In the genomic region with DNA sequence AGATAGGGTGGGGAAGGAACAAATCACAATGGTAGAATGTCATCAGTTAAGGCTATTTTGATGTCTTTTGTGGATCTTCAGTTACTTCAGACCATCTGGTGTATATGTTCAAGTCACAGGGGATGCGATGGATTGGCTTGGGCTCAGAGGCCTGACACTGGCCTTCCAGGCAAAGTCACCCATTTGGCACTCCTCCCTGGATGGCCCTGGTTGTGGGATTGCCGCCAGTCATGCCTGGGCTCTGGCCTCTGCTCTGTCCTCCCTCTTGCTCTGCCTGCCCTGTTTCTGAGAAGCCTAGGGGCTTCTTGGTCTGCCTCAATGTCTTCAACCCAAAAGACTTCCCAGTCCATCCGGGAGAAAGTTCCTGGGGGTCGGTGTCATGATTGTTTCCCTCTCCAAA, we compare ENCODE assay signal across 13 cellular contexts. TPM values are rescaled to one million over a fixed set of nuclear protein-coding genes. Genes with fewer than 3 reads are reported as not detected.
DNase-seq lines count a peak whose midpoint lies in the region; ATAC-seq lines count a peak whose summit lies in the region.
"Had no signal": no experiment of that assay in that cellular context is flagged by ENCODE, and none has a peak within 500 bp of the region (broad histone marks: within the 10 kb centered on the region; RNA-seq: fewer than 3 reads in every experiment).

No MANE protein-coding gene starts in this region.

- no peaks in the 10 kb centered on the region for H3K36me3 ChIP-seq in neuronal stem cell (replicated peaks in 1 of 2; ENCODE audit: control insufficient read depth in 2 of 2, insufficient read depth in 2 of 2, low read length in 2 of 2)

- H2BK5ac ChIP-seq in neuronal stem cell (ENCODE audit: low read length) = no peak overlapping the region

- H3K4me3 Mint-ChIP-seq in activated naive CD4-positive, alpha-beta T cell treated with anti-CD3 and anti-CD28 coated beads, Interleukin-2, amount 10 ng/mL, durations not matched to agents 7 days and 5 days = no peak overlapping the region
- H3K4me3 Mint-ChIP-seq: B cell; CD8-positive, alpha-beta T cell; H9 had no signal

- DNase-seq in Right ventricle myocardium superior (no peak), cardiac septum (ENCODE audit: low spot score) (no peak), cerebellar cortex (ENCODE audit: low spot score) (peak; percentile 43), neuronal stem cell (ENCODE audit: low spot score) (no peak)
- DNase-seq in activated naive CD4-positive, alpha-beta T cell treated with anti-CD3 and anti-CD28 coated beads, Interleukin-2, amount 10 ng/mL, durations not matched to agents 7 days and 5 days = no peak
- DNase-seq: Calu3; CD8-positive, alpha-beta T cell; DMS79 treated with DMSO at 0.1 percent for 48 hours; H9 had no signal

- H2BK120ac ChIP-seq in neuronal stem cell (ENCODE audit: low read depth, low read length) = no peak overlapping the region

- no peak overlapping the region for H2AK5ac ChIP-seq in neuronal stem cell (ENCODE audit: low read depth, low read length)

- CTCF ChIA-PET in activated naive CD4-positive, alpha-beta T cell treated with anti-CD3 and anti-CD28 coated beads, Interleukin-2, amount 10 ng/mL, durations not matched to agents 7 days and 5 days (lab: Charles Lee) = no interaction called here

- H3K4me1 Mint-ChIP-seq in activated naive CD4-positive, alpha-beta T cell treated with anti-CD3 and anti-CD28 coated beads, Interleukin-2, amount 10 ng/mL, durations not matched to agents 7 days and 5 days = no peaks in the 10 kb centered on the region
- H3K4me1 Mint-ChIP-seq: B cell had no signal

- H3K14ac ChIP-seq in neuronal stem cell (ENCODE audit: low read length) = peak overlapping the region; percentile 17

- peaks cover 42% of the 10 kb centered on the region for H3K9me3 Mint-ChIP-seq in activated naive CD4-positive, alpha-beta T cell treated with anti-CD3 and anti-CD28 coated beads, Interleukin-2, amount 10 ng/mL, durations not matched to agents 7 days and 5 days

- H3K4me2 ChIP-seq in neuronal stem cell (ENCODE audit: insufficient read depth, low read length, poor library complexity, severe bottlenecking) = no peak overlapping the region
- H3K4me2 ChIP-seq: BLaER1 treated with 17β-estradiol and CSF1 and Interleukin-3, amounts not matched to agents 10 nM and 100 nM had no signal

- H3K36me3 Mint-ChIP-seq in activated naive CD4-positive, alpha-beta T cell treated with anti-CD3 and anti-CD28 coated beads, Interleukin-2, amount 10 ng/mL, durations not matched to agents 7 days and 5 days = peaks cover 3% of the 10 kb centered on the region

- intact Hi-C loops in Right ventricle myocardium superior (cut with DNase I) (no loop called here), cardiac septum (cut with DNase I) (no loop called here)

- no peak overlapping the region for H2AFZ ChIP-seq in neuronal stem cell (ENCODE audit: low read length)

- H3K4me3 ChIP-seq in neuronal stem cell (ENCODE audit: low read length in 2 of 2) = no peak overlapping the region
- H3K4me3 ChIP-seq: BLaER1 treated with 17β-estradiol and CSF1 and Interleukin-3, amounts not matched to agents 10 nM and 100 nM; GM12878 had no signal

- H3K27me3 Mint-ChIP-seq in activated naive CD4-positive, alpha-beta T cell treated with anti-CD3 and anti-CD28 coated beads, Interleukin-2, amount 10 ng/mL, durations not matched to agents 7 days and 5 days = no peaks in the 10 kb centered on the region
- H3K27me3 Mint-ChIP-seq: B cell had no signal

- H3K27ac ChIP-seq in neuronal stem cell (replicated peaks; ENCODE audit: low read length) = no peak overlapping the region
- H3K27ac ChIP-seq: BLaER1 treated with 17β-estradiol and CSF1 and Interleukin-3, amounts not matched to agents 10 nM and 100 nM had no signal

- no peaks in the 10 kb centered on the region for H3K79me1 ChIP-seq in neuronal stem cell (ENCODE audit: low read depth, low read length)

- no peak overlapping the region for H3K4ac ChIP-seq in neuronal stem cell (ENCODE audit: low read length)

- no peak overlapping the region for H3K23ac ChIP-seq in neuronal stem cell (ENCODE audit: low read depth, low read length, poor library complexity)

- no peaks in the 10 kb centered on the region for H3K4me1 ChIP-seq in neuronal stem cell (ENCODE audit: control insufficient read depth in 2 of 2, insufficient read depth in 1 of 2, low read depth in 1 of 2, low read length in 2 of 2)
- H3K4me1 ChIP-seq: BLaER1 treated with 17β-estradiol and CSF1 and Interleukin-3, amounts not matched to agents 10 nM and 100 nM had no signal

- no peak overlapping the region for H3K9ac ChIP-seq in neuronal stem cell (ENCODE audit: low read depth, low read length, poor library complexity)
- H3K9ac ChIP-seq: BLaER1 treated with 17β-estradiol and CSF1 and Interleukin-3, amounts not matched to agents 10 nM and 100 nM had no signal

- H3K27me3 ChIP-seq in neuronal stem cell (ENCODE audit: control insufficient read depth in 3 of 3, insufficient read depth in 3 of 3, low read depth in 1 of 3, low read length in 3 of 3) = no peaks in the 10 kb centered on the region
- H3K27me3 ChIP-seq: BLaER1 treated with 17β-estradiol and CSF1 and Interleukin-3, amounts not matched to agents 10 nM and 100 nM had no signal

- WGBS in neuronal stem cell (ENCODE audit: extremely low coverage in 2 of 2, insufficient read length in 2 of 2, insufficient replicate concordance in 1 of 2), 2 donors = no CpG with 5 or more reads among the region's 4 CpGs

- no peak overlapping the region for H2BK12ac ChIP-seq in neuronal stem cell (ENCODE audit: low read length)

- H2BK15ac ChIP-seq in neuronal stem cell (ENCODE audit: low read length) = no peak overlapping the region

- H3K27ac Mint-ChIP-seq in activated naive CD4-positive, alpha-beta T cell treated with anti-CD3 and anti-CD28 coated beads, Interleukin-2, amount 10 ng/mL, durations not matched to agents 7 days and 5 days = no peak overlapping the region
- H3K27ac Mint-ChIP-seq: B cell; CD8-positive, alpha-beta T cell had no signal

- H3K9me3 ChIP-seq in neuronal stem cell (replicated peaks in 1 of 2; ENCODE audit: control insufficient read depth in 2 of 2, insufficient read depth in 1 of 2, low read depth in 1 of 2, low read length in 2 of 2) = peaks cover 0 to 5% of the 10 kb centered on the region in 2 donors

- no peak overlapping the region for H3K18ac ChIP-seq in neuronal stem cell (ENCODE audit: low read length)

- ATAC-seq in Right ventricle myocardium superior (ENCODE audit: poor library complexity) (peak; percentile 65), HG03135 (IDR thresholded peaks at IDR 0.05; ENCODE audit: unreplicated experiment) (no peak)
- ATAC-seq: CD8-positive, alpha-beta T cell; GM12878 had no signal

- no peak overlapping the region for H4K8ac ChIP-seq in neuronal stem cell (ENCODE audit: low read depth, low read length)

- no peak overlapping the region for H4K91ac ChIP-seq in neuronal stem cell (ENCODE audit: low read depth, low read length, poor library complexity)

RNA-seq across cellular contexts. Expression of a gene that starts 50.2 kb away (rescaled TPM):
- total RNA-seq in Right ventricle myocardium superior (29.6 TPM), cardiac septum (38.6 TPM)
- 71.1 TPM for polyA plus RNA-seq in neuronal stem cell (2013, experiment 1 of 2)
- 72.3 TPM for polyA plus RNA-seq in neuronal stem cell (2013, experiment 2 of 2)

RNA-seq across cellular contexts. Expression of a gene that starts 50.6 kb away (rescaled TPM):
- total RNA-seq in Right ventricle myocardium superior (3.9 TPM), cardiac septum (4.0 TPM)
- polyA plus RNA-seq in neuronal stem cell (2013, experiment 1 of 2) = 1.9 TPM
- 1.6 TPM for polyA plus RNA-seq in neuronal stem cell (2013, experiment 2 of 2)
